In the genomic region with DNA sequence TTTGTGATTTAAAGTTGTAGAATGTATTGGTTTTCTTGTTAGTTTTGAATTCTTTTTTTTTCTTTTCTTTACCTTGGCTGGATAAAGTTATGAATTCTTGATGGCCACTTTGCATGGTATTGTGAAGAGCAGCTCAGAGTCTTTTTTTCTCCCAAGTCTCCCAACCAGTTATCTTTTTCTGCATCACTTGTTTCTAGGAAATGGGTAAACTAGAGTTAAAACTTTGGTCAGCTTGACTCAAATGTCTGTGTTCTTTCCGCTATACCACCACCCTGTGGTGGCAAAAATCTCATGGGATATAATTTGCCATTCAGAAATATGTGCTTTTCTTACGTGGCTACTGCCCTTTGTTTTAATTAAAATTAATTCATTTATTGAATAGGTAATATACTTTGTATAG, we compare ENCODE assay signal across 21 cellular contexts.
"Had no signal": no experiment of that assay in that cellular context is flagged by ENCODE, and none has a peak within 500 bp of the region (broad histone marks: within the 10 kb centered on the region; RNA-seq: fewer than 3 reads in every experiment).

No MANE protein-coding gene starts in this region.

- FAIRE-seq: frontal cortex had no signal

- H3K4me3 ChIP-seq: lung, sigmoid colon, spleen, thoracic aorta had no signal

- H3K36me3 ChIP-seq: sigmoid colon, spleen, thoracic aorta had no signal

- H3K27me3 ChIP-seq: sigmoid colon, spleen had no signal

- H3K27ac ChIP-seq: sigmoid colon, thoracic aorta had no signal

- ATAC-seq: activated CD8-positive, alpha-beta T cell treated with anti-CD3 and anti-CD28 coated beads, Interleukin-2, amount 10 ng/mL, durations not matched to agents 7 days and 5 days; activated naive CD4-positive, alpha-beta T cell treated with anti-CD3 and anti-CD28 coated beads, Interleukin-2, amount 50 U/mL, for 72 hours; activated T-cell treated with anti-CD3 and anti-CD28 coated beads, Interleukin-2, amount 50 U/mL, for 72 hours; left colon; T-cell; WTC11 had no signal

- DNase-seq: activated CD4-positive, alpha-beta T cell treated with anti-CD3 and anti-CD28 coated beads, Interleukin-2, amount 10 ng/mL, durations not matched to agents 24 days and 14 days; activated CD8-positive, alpha-beta memory T cell treated with anti-CD3 and anti-CD28 coated beads, Interleukin-2, amount 50 U/mL, for 4 hours; activated CD8-positive, alpha-beta T cell treated with anti-CD3 and anti-CD28 coated beads, Interleukin-2, amount 10 ng/mL, durations not matched to agents 7 days and 5 days; activated gamma-delta T cell; activated T-cell treated with anti-CD3 and anti-CD28 coated beads, Interleukin-2, amount 50 U/mL, for 72 hours; amygdala; central memory CD4-positive, alpha-beta T cell; cortex of kidney; effector CD8-positive, alpha-beta T cell; head of caudate nucleus; left colon; midbrain; sigmoid colon; spleen; T-cell; T-helper 9 cell had no signal

- H3K9me3 ChIP-seq: sigmoid colon, spleen, thoracic aorta had no signal
